Comparison of ENCODE assay signal across 1 cellular context in the genomic region with DNA sequence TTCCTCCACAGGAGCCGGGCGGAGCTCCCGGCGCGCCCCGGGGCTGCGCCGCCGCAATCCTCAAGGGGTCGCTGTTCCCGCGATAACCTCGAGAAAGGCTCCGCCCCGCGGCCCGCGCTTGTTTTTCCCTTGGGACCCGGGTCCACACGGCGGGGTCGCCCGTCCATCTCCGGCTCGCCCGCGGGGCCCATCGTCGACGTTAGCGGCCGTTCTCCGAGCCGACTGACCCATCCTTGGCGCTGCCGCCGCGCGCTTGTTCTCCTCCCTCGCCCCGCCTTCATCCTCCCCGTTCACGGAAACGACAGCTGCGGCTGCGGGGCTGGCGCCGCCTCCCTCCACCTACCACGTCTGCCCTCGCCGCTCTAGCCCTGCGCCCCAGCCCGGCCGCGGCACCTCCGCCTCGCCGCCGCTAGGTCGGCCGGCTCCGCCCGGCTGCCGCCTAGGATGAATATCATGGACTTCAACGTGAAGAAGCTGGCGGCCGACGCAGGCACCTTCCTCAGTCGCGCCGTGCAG.
TF ChIP-seq lines count a peak whose summit lies in the region.

A gene (plus strand): TSS at position 121 of the 516 bp plus-strand sequence. CDS start 324 bp downstream, at position 445.

TF ChIP-seq in HEK293, 187 proteins besides CTCF, POLR2A, EP300 and RAD21 (continued from another document and continues in another):
- no peak for TF ChIP-seq ZNF677 (tag by site-specific recombination; IDR thresholded peaks at IDR 0.05)
- TF ChIP-seq ZNF707 (tag by site-specific recombination; IDR thresholded peaks at IDR 0.05) = no peak
- peak; percentile 81; the same call in 1 of the 2 replicates for TF ChIP-seq ZNF335 (tag by site-specific recombination; conservative IDR thresholded peaks at IDR 0.05)
- peak; percentile 37; the same call in 1 of the 2 replicates for TF ChIP-seq WT1 (tag by site-specific recombination; IDR thresholded peaks at IDR 0.05)
- peak; percentile 90 for TF ChIP-seq ZNF600 (tag by site-specific recombination; IDR thresholded peaks at IDR 0.05)
- TF ChIP-seq ZNF585B (tag by site-specific recombination; IDR thresholded peaks at IDR 0.05) = no peak
- TF ChIP-seq, protein P1, sequence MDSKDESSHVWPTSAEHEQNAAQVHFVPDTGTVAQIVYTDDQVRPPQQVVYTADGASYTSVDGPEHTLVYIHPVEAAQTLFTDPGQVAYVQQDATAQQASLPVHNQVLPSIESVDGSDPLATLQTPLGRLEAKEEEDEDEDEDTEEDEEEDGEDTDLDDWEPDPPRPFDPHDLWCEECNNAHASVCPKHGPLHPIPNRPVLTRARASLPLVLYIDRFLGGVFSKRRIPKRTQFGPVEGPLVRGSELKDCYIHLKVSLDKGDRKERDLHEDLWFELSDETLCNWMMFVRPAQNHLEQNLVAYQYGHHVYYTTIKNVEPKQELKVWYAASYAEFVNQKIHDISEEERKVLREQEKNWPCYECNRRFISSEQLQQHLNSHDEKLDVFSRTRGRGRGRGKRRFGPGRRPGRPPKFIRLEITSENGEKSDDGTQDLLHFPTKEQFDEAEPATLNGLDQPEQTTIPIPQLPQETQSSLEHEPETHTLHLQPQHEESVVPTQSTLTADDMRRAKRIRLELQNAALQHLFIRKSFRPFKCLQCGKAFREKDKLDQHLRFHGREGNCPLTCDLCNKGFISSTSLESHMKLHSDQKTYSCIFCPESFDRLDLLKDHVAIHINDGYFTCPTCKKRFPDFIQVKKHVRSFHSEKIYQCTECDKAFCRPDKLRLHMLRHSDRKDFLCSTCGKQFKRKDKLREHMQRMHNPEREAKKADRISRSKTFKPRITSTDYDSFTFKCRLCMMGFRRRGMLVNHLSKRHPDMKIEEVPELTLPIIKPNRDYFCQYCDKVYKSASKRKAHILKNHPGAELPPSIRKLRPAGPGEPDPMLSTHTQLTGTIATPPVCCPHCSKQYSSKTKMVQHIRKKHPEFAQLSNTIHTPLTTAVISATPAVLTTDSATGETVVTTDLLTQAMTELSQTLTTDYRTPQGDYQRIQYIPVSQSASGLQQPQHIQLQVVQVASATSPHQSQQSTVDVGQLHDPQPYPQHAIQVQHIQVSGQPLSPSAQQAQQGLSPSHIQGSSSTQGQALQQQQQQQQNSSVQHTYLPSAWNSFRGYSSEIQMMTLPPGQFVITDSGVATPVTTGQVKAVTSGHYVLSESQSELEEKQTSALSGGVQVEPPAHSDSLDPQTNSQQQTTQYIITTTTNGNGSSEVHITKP (tag by site-specific recombination; IDR thresholded peaks at IDR 0.05) = peak; percentile 73
- TF ChIP-seq FEZF1 (tag by site-specific recombination; IDR thresholded peaks at IDR 0.05) = no peak; the same call in 1 of the 2 replicates
- peak; percentile 80 for TF ChIP-seq SP2 (tag by site-specific recombination; IDR thresholded peaks at IDR 0.05)
- peak; percentile 88 for TF ChIP-seq ZNF324 (tag by site-specific recombination; IDR thresholded peaks at IDR 0.05)
- TF ChIP-seq, protein P2, sequence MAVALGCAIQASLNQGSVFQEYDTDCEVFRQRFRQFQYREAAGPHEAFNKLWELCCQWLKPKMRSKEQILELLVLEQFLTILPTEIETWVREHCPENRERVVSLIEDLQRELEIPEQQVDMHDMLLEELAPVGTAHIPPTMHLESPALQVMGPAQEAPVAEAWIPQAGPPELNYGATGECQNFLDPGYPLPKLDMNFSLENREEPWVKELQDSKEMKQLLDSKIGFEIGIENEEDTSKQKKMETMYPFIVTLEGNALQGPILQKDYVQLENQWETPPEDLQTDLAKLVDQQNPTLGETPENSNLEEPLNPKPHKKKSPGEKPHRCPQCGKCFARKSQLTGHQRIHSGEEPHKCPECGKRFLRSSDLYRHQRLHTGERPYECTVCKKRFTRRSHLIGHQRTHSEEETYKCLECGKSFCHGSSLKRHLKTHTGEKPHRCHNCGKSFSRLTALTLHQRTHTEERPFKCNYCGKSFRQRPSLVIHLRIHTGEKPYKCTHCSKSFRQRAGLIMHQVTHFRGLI (tag by site-specific recombination; IDR thresholded peaks at IDR 0.05) = peak; percentile 13; the same call in 1 of the 2 replicates
- TF ChIP-seq, protein P3, sequence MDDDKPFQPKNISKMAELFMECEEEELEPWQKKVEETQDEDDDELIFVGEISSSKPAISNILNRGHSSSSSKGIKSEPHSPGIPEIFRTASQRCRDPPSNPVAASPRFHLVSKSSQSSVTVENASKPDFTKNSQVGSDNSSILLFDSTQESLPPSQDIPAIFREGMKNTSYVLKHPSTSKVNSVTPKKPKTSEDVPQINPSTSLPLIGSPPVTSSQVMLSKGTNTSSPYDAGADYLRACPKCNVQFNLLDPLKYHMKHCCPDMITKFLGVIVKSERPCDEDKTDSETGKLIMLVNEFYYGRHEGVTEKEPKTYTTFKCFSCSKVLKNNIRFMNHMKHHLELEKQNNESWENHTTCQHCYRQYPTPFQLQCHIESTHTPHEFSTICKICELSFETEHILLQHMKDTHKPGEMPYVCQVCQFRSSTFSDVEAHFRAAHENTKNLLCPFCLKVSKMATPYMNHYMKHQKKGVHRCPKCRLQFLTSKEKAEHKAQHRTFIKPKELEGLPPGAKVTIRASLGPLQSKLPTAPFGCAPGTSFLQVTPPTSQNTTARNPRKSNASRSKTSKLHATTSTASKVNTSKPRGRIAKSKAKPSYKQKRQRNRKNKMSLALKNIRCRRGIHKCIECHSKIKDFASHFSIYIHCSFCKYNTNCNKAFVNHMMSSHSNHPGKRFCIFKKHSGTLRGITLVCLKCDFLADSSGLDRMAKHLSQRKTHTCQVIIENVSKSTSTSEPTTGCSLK (tag by site-specific recombination; IDR thresholded peaks at IDR 0.05) = no peak
- TF ChIP-seq, protein P4, sequence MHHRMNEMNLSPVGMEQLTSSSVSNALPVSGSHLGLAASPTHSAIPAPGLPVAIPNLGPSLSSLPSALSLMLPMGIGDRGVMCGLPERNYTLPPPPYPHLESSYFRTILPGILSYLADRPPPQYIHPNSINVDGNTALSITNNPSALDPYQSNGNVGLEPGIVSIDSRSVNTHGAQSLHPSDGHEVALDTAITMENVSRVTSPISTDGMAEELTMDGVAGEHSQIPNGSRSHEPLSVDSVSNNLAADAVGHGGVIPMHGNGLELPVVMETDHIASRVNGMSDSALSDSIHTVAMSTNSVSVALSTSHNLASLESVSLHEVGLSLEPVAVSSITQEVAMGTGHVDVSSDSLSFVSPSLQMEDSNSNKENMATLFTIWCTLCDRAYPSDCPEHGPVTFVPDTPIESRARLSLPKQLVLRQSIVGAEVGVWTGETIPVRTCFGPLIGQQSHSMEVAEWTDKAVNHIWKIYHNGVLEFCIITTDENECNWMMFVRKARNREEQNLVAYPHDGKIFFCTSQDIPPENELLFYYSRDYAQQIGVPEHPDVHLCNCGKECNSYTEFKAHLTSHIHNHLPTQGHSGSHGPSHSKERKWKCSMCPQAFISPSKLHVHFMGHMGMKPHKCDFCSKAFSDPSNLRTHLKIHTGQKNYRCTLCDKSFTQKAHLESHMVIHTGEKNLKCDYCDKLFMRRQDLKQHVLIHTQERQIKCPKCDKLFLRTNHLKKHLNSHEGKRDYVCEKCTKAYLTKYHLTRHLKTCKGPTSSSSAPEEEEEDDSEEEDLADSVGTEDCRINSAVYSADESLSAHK (tag by site-specific recombination; IDR thresholded peaks at IDR 0.05) = peak; percentile 68
- TF ChIP-seq, protein P5, sequence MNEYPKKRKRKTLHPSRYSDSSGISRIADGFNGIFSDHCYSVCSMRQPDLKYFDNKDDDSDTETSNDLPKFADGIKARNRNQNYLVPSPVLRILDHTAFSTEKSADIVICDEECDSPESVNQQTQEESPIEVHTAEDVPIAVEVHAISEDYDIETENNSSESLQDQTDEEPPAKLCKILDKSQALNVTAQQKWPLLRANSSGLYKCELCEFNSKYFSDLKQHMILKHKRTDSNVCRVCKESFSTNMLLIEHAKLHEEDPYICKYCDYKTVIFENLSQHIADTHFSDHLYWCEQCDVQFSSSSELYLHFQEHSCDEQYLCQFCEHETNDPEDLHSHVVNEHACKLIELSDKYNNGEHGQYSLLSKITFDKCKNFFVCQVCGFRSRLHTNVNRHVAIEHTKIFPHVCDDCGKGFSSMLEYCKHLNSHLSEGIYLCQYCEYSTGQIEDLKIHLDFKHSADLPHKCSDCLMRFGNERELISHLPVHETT (tag by site-specific recombination; IDR thresholded peaks at IDR 0.05) = peak; percentile 86; the same call in 1 of the 2 replicates
- peak; percentile 36; the same call in 1 of the 2 replicates for TF ChIP-seq TRIM28 (IDR thresholded peaks at IDR 0.05; ENCODE audit: borderline replicate concordance, low read length)
- TF ChIP-seq ZFP41 (tag by site-specific recombination; IDR thresholded peaks at IDR 0.05; ENCODE audit: borderline replicate concordance) = no peak
- peak; percentile 96 for TF ChIP-seq ZXDB (tag by site-specific recombination; IDR thresholded peaks at IDR 0.05)
- TF ChIP-seq YY2 (tag by site-specific recombination; IDR thresholded peaks at IDR 0.05) = peak; percentile 10; the same call in 1 of the 2 replicates
- no peak for TF ChIP-seq ZNF623 (tag by site-specific recombination; IDR thresholded peaks at IDR 0.05)
- peak; percentile 81; the same call in 1 of the 2 replicates for TF ChIP-seq ZNF501 (tag by site-specific recombination; IDR thresholded peaks at IDR 0.05)
- TF ChIP-seq REPIN1 (tag by site-specific recombination; IDR thresholded peaks at IDR 0.05; ENCODE audit: low read depth) = no peak
- TF ChIP-seq ZNF292 (tag by site-specific recombination; IDR thresholded peaks at IDR 0.05; ENCODE audit: borderline replicate concordance, low read depth) = no peak
- TF ChIP-seq ZNF184 (tag by site-specific recombination; IDR thresholded peaks at IDR 0.05) = no peak
- TF ChIP-seq KLF7 (tag by site-specific recombination; IDR thresholded peaks at IDR 0.05; ENCODE audit: borderline replicate concordance) = peak; percentile 86; the same call in 1 of the 2 replicates
- peak; percentile 74 for TF ChIP-seq ZNF629 (tag by site-specific recombination; IDR thresholded peaks at IDR 0.05)
- peak; percentile 92 for TF ChIP-seq ZBTB8A (tag by site-specific recombination; IDR thresholded peaks at IDR 0.05)
- TF ChIP-seq ZSCAN23 (tag by site-specific recombination; IDR thresholded peaks at IDR 0.05) = 0 out of 2 replicates have a peak, but pooled peaks have one; percentile 37
- TF ChIP-seq, protein P6, sequence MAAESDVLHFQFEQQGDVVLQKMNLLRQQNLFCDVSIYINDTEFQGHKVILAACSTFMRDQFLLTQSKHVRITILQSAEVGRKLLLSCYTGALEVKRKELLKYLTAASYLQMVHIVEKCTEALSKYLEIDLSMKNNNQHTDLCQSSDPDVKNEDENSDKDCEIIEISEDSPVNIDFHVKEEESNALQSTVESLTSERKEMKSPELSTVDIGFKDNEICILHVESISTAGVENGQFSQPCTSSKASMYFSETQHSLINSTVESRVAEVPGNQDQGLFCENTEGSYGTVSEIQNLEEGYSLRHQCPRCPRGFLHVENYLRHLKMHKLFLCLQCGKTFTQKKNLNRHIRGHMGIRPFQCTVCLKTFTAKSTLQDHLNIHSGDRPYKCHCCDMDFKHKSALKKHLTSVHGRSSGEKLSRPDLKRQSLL (tag by site-specific recombination; IDR thresholded peaks at IDR 0.05) = 0 out of 2 replicates have a peak, but pooled peaks have one; percentile 3
- TF ChIP-seq ZNF391 (tag by site-specific recombination; IDR thresholded peaks at IDR 0.05; ENCODE audit: borderline replicate concordance, low read depth) = peak; percentile 85; the same call in 1 of the 2 replicates
- TF ChIP-seq ZBTB1 (tag by site-specific recombination; IDR thresholded peaks at IDR 0.05) = 0 out of 2 replicates have a peak, but pooled peaks have one; percentile 36
- TF ChIP-seq KLF10 (tag by site-specific recombination; IDR thresholded peaks at IDR 0.05) = peak; percentile 39; the same call in 1 of the 2 replicates
- TF ChIP-seq, protein P7, sequence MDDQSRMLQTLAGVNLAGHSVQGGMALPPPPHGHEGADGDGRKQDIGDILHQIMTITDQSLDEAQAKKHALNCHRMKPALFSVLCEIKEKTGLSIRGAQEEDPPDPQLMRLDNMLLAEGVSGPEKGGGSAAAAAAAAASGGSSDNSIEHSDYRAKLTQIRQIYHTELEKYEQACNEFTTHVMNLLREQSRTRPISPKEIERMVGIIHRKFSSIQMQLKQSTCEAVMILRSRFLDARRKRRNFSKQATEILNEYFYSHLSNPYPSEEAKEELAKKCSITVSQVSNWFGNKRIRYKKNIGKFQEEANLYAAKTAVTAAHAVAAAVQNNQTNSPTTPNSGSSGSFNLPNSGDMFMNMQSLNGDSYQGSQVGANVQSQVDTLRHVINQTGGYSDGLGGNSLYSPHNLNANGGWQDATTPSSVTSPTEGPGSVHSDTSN (CRISPR knock-in tag; IDR thresholded peaks at IDR 0.05) = peak; percentile 83; the same call in 1 of the 2 replicates
- TF ChIP-seq, protein P8, sequence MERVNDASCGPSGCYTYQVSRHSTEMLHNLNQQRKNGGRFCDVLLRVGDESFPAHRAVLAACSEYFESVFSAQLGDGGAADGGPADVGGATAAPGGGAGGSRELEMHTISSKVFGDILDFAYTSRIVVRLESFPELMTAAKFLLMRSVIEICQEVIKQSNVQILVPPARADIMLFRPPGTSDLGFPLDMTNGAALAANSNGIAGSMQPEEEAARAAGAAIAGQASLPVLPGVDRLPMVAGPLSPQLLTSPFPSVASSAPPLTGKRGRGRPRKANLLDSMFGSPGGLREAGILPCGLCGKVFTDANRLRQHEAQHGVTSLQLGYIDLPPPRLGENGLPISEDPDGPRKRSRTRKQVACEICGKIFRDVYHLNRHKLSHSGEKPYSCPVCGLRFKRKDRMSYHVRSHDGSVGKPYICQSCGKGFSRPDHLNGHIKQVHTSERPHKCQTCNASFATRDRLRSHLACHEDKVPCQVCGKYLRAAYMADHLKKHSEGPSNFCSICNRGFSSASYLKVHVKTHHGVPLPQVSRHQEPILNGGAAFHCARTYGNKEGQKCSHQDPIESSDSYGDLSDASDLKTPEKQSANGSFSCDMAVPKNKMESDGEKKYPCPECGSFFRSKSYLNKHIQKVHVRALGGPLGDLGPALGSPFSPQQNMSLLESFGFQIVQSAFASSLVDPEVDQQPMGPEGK (tag by site-specific recombination; IDR thresholded peaks at IDR 0.05) = peak; percentile 82
- TF ChIP-seq IKZF3 (tag by site-specific recombination; IDR thresholded peaks at IDR 0.05) = 0 out of 2 replicates have a peak, but pooled peaks have one; percentile 36
- TF ChIP-seq, protein P9, sequence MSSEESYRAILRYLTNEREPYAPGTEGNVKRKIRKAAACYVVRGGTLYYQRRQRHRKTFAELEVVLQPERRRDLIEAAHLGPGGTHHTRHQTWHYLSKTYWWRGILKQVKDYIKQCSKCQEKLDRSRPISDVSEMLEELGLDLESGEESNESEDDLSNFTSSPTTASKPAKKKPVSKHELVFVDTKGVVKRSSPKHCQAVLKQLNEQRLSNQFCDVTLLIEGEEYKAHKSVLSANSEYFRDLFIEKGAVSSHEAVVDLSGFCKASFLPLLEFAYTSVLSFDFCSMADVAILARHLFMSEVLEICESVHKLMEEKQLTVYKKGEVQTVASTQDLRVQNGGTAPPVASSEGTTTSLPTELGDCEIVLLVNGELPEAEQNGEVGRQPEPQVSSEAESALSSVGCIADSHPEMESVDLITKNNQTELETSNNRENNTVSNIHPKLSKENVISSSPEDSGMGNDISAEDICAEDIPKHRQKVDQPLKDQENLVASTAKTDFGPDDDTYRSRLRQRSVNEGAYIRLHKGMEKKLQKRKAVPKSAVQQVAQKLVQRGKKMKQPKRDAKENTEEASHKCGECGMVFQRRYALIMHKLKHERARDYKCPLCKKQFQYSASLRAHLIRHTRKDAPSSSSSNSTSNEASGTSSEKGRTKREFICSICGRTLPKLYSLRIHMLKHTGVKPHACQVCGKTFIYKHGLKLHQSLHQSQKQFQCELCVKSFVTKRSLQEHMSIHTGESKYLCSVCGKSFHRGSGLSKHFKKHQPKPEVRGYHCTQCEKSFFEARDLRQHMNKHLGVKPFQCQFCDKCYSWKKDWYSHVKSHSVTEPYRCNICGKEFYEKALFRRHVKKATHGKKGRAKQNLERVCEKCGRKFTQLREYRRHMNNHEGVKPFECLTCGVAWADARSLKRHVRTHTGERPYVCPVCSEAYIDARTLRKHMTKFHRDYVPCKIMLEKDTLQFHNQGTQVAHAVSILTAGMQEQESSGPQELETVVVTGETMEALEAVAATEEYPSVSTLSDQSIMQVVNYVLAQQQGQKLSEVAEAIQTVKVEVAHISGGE (tag by site-specific recombination; conservative IDR thresholded peaks at IDR 0.05; ENCODE audit: low read depth) = peak; percentile 20
